25 cellular contexts compared by ENCODE assay signal in the genomic region with DNA sequence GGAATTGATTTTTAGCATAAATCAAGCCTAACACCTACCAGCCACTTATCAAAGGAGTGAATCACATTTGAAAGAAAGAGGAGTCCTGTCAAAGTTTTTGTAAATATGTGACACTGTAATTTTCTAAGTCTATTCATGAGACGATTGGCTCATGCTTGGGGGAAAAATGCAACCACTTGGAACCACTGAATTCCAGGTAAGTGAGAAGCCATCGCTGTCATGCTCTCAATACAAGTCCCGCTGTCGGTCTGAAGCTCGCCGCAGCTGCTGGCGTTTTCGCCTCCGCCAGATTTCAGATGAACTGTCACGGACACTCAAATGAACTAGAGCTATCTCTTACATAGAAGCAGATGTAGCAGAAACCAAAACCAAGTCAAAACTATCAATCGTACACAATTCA.
"Had no signal": no experiment of that assay in that cellular context is flagged by ENCODE, and none has a peak within 500 bp of the region (broad histone marks: within the 10 kb centered on the region; RNA-seq: fewer than 3 reads in every experiment).

No MANE protein-coding gene starts in this region.

- H3K27ac Mint-ChIP-seq: immature natural killer cell; naive thymus-derived CD8-positive, alpha-beta T cell; stimulated activated naive B cell treated with anti-CD40 and anti-IgM and Interleukin-4, amounts not matched to agents 10 μg/mL and 1 μg/mL and 100 μg/mL, for 72 hours; type B pancreatic cell had no signal

- H3K36me3 ChIP-seq: left lung, lower lobe of right lung, ovary, prostate gland, stomach, thyroid gland, uterus had no signal

- H3K4me1 ChIP-seq: left lung, lower lobe of right lung, prostate gland, stomach, thyroid gland, uterus had no signal

- H3K27ac ChIP-seq: left lung, lower lobe of right lung, ovary, prostate gland, skin epidermis, stomach, testis, thyroid gland, uterus had no signal

- H3K4me3 ChIP-seq: left lung, lower lobe of right lung, ovary, prostate gland, skin epidermis, stomach, testis, thyroid gland, uterus had no signal

- H3K27me3 Mint-ChIP-seq: stimulated activated naive B cell treated with anti-CD40 and anti-IgM and Interleukin-4, amounts not matched to agents 10 μg/mL and 1 μg/mL and 100 μg/mL, for 72 hours had no signal

- H3K36me3 Mint-ChIP-seq: naive thymus-derived CD8-positive, alpha-beta T cell; stimulated activated naive B cell treated with anti-CD40 and anti-IgM and Interleukin-4, amounts not matched to agents 10 μg/mL and 1 μg/mL and 100 μg/mL, for 72 hours; type B pancreatic cell had no signal

- H3K27me3 ChIP-seq: left lung, ovary, stomach, testis, thyroid gland, uterus had no signal

- H3K4me3 Mint-ChIP-seq: immature natural killer cell; naive thymus-derived CD8-positive, alpha-beta T cell; stimulated activated naive B cell treated with anti-CD40 and anti-IgM and Interleukin-4, amounts not matched to agents 10 μg/mL and 1 μg/mL and 100 μg/mL, for 72 hours; type B pancreatic cell had no signal

- H3K9me3 Mint-ChIP-seq: stimulated activated naive B cell treated with anti-CD40 and anti-IgM and Interleukin-4, amounts not matched to agents 10 μg/mL and 1 μg/mL and 100 μg/mL, for 72 hours had no signal

- DNase-seq: hippocampal formation; immature natural killer cell; kidney; left colon; left lung; lower lobe of right lung; mammary epithelial cell; mesenchymal stem cell; naive thymus-derived CD8-positive, alpha-beta T cell; ovary; retina; right cardiac atrium; stimulated activated CD4-positive, alpha-beta T cell treated with anti-CD3 and anti-CD28 coated beads, Interleukin-12 subunit alpha, Interleukin-12 subunit beta, amount 100 ng/mL, for 4 hours; stimulated activated CD4-positive, alpha-beta T cell treated with anti-CD3 and anti-CD28 coated beads, Interleukin-15, amount 100 ng/mL, for 24 hours; stimulated activated CD4-positive, alpha-beta T cell treated with anti-CD3 and anti-CD28 coated beads, Interleukin-2, amount 100 ng/mL, for 24 hours; stimulated activated CD4-positive, alpha-beta T cell treated with anti-CD3 and anti-CD28 coated beads, Interleukin-4, amount 100 ng/mL, for 1 hour; stimulated activated naive B cell treated with anti-CD40 and anti-IgM and Interleukin-4, amounts not matched to agents 10 μg/mL and 1 μg/mL and 100 μg/mL, for 72 hours; stimulated activated naive CD8-positive, alpha-beta T cell treated with anti-CD3 and anti-CD28 coated beads, Interleukin-15, Interleukin-2, amounts not matched to agents 100 U/mL and 50 U/mL, for 24 hours; stomach; testis; thyroid gland; uterus had no signal

- H3K4me1 Mint-ChIP-seq: immature natural killer cell; naive thymus-derived CD8-positive, alpha-beta T cell; stimulated activated naive B cell treated with anti-CD40 and anti-IgM and Interleukin-4, amounts not matched to agents 10 μg/mL and 1 μg/mL and 100 μg/mL, for 72 hours had no signal

- H3K9me3 ChIP-seq: left lung, lower lobe of right lung, ovary, prostate gland, stomach, testis, thyroid gland, uterus had no signal
